Comparison of ENCODE assay signal across 10 cellular contexts in genomic region chr14:93967637-93968250, GRCh38. TPM values are rescaled to one million over a fixed set of nuclear protein-coding genes. Genes with fewer than 3 reads are reported as not detected.
A peak's percentile ranks its signal among the peaks of the same experiment; 100 is the strongest.
DNase-seq lines count a peak whose midpoint lies in the region; ATAC-seq and TF ChIP-seq lines count a peak whose summit lies in the region.
"Had no signal": no experiment of that assay in that cellular context is flagged by ENCODE, and none has a peak within 500 bp of the region (broad histone marks: within the 10 kb centered on the region; RNA-seq: fewer than 3 reads in every experiment).

No MANE protein-coding gene starts in this region.

- in situ Hi-C loops in GM13976 (cut with MboI; ENCODE audit: low sequenced_read_pairs, unreplicated experiment) = no loop called here

- no peaks in the 10 kb centered on the region for H3K9me3 ChIP-seq in gastroesophageal sphincter

- ATAC-seq in GM21526 (IDR thresholded peaks at IDR 0.05; ENCODE audit: low FRiP score, unreplicated experiment) (peak; percentile 34), HG03460 (IDR thresholded peaks at IDR 0.05; ENCODE audit: unreplicated experiment) (peak; percentile 43), gastroesophageal sphincter (no peak)
- ATAC-seq: left cardiac atrium had no signal

- H3K4me3 ChIP-seq in gastroesophageal sphincter = no peak overlapping the region

- H3K4me1 ChIP-seq in gastroesophageal sphincter = peaks cover 8 to 99% (median 11%) of the 10 kb centered on the region in 3 donors

- 73 to 80% methylated on average over 7 of the region's 10 CpGs for WGBS in gastroesophageal sphincter (ENCODE audit: low coverage in 1 of 2), 2 donors

- peak; percentile 83 for DNase-seq in GM13976 (ENCODE audit: low spot score)
- no peak for DNase-seq in NK-92 treated with Interleukin-12 subunit alpha and Interleukin-12 subunit beta, amount 100 ng/mL, for 24 hours (lab: John Stamatoyannopoulos, UW)
- DNase-seq in COLO668 (lab: John Stamatoyannopoulos, UW; ENCODE audit: unreplicated experiment) = no peak
- no peak for DNase-seq in DMS153 (lab: John Stamatoyannopoulos, UW)
- no peak for DNase-seq in NCI-H1048 (lab: John Stamatoyannopoulos, UW)
- DNase-seq: KG1, left cardiac atrium had no signal

- H3K27me3 ChIP-seq in gastroesophageal sphincter = no peaks in the 10 kb centered on the region

- no peak for TF ChIP-seq CTCF in GM13976 (IDR thresholded peaks at IDR 0.05; ENCODE audit: borderline replicate concordance, control extremely low read depth, extremely low read depth, insufficient read depth, missing control alignments)
- no peak for TF ChIP-seq CTCF in gastroesophageal sphincter (IDR thresholded peaks at IDR 0.05)

- no peaks in the 10 kb centered on the region for H3K36me3 ChIP-seq in gastroesophageal sphincter

- H3K27ac ChIP-seq in gastroesophageal sphincter = peak overlapping the region in 3 of 4 donors; percentile 87 to 96 (median 89)

- no peak for TF ChIP-seq POLR2A in gastroesophageal sphincter (IDR thresholded peaks at IDR 0.05)

- TF ChIP-seq EP300 in gastroesophageal sphincter (IDR thresholded peaks at IDR 0.05) = no peak

RNA-seq across cellular contexts. Expression of gene ASB2, which starts 8.6 kb away (rescaled TPM):
- total RNA-seq in gastroesophageal sphincter = 100 to 1,000 TPM; 118 to 208 (median 120) TPM

RNA-seq across cellular contexts. Expression of gene CCDC197, which starts 29.4 kb away (rescaled TPM):
- not detected for total RNA-seq in gastroesophageal sphincter
- total RNA-seq: left cardiac atrium had no signal

RNA-seq across cellular contexts. Expression of gene FAM181A, which starts 40.6 kb away (rescaled TPM):
- total RNA-seq in gastroesophageal sphincter = not detected
- total RNA-seq: left cardiac atrium had no signal

RNA-seq across cellular contexts. Expression of gene OTUB2, which starts 58.4 kb away (rescaled TPM):
- under 1 TPM; 0.16 to 0.84 (median 0.65) TPM for total RNA-seq in gastroesophageal sphincter
